In genomic region chr5:68547621-68548020, GRCh38 we compare ENCODE assay signal across 22 cellular contexts.
A peak's percentile ranks its signal among the peaks of the same experiment; 100 is the strongest.
DNase-seq lines count a peak whose midpoint lies in the region; ATAC-seq and TF ChIP-seq lines count a peak whose summit lies in the region.
"Had no signal": no experiment of that assay in that cellular context is flagged by ENCODE, and none has a peak within 500 bp of the region (broad histone marks: within the 10 kb centered on the region; RNA-seq: fewer than 3 reads in every experiment).

No MANE protein-coding gene starts in this region.

- no peaks in the 10 kb centered on the region for H3K9me3 Mint-ChIP-seq in stimulated activated effector memory CD8-positive, alpha-beta T cell treated with anti-CD3 and anti-CD28 coated beads, Interleukin-12 subunit alpha, Interleukin-12 subunit beta, amount 100 ng/mL, for 72 hours
- H3K9me3 Mint-ChIP-seq in chondrocyte (ENCODE audit: low read depth) = peaks cover 2% of the 10 kb centered on the region
- no peaks in the 10 kb centered on the region for H3K9me3 Mint-ChIP-seq in osteocyte (ENCODE audit: unreplicated experiment)
- H3K9me3 Mint-ChIP-seq: CD4-positive, alpha-beta memory T cell; H9; HFFc6 had no signal

- no peaks in the 10 kb centered on the region for H3K36me3 ChIP-seq in adipocyte (ENCODE audit: control insufficient read depth, insufficient read depth, low read length, severe bottlenecking)
- H3K36me3 ChIP-seq in breast epithelium = no peaks in the 10 kb centered on the region

- H3K27me3 ChIP-seq in adipocyte (replicated peaks; ENCODE audit: control insufficient read depth, insufficient read depth, low read length) (no peaks in the 10 kb centered on the region), breast epithelium (no peaks in the 10 kb centered on the region)

- intact Hi-C loops in breast epithelium (cut with DNase I; ENCODE audit: low total_unique reads) = no loop called here

- no peak overlapping the region for H3K4me3 ChIP-seq in adipocyte (ENCODE audit: low read length)
- H3K4me3 ChIP-seq in breast epithelium = no peak overlapping the region

- TF ChIP-seq CTCF in chondrocyte (IDR thresholded peaks at IDR 0.05) = no peak
- no peak for TF ChIP-seq CTCF in breast epithelium (IDR thresholded peaks at IDR 0.05)
- no peak for TF ChIP-seq CTCF in osteocyte (IDR thresholded peaks at IDR 0.05)

- peak overlapping the region; percentile 25 for H3K9ac ChIP-seq in adipocyte (ENCODE audit: low read length)
- H3K9ac ChIP-seq: KMS-11 had no signal

- peaks cover 25% of the 10 kb centered on the region for H3K4me1 ChIP-seq in adipocyte (ENCODE audit: control insufficient read depth, insufficient read depth, low read length)
- H3K4me1 ChIP-seq in breast epithelium = no peaks in the 10 kb centered on the region

- no peaks in the 10 kb centered on the region for H3K4me1 Mint-ChIP-seq in stimulated activated effector memory CD8-positive, alpha-beta T cell treated with anti-CD3 and anti-CD28 coated beads, Interleukin-12 subunit alpha, Interleukin-12 subunit beta, amount 100 ng/mL, for 72 hours
- H3K4me1 Mint-ChIP-seq in chondrocyte (ENCODE audit: low read depth) (peaks cover 72% of the 10 kb centered on the region), osteocyte (ENCODE audit: unreplicated experiment) (peaks cover 43% of the 10 kb centered on the region)

- H3K27ac Mint-ChIP-seq in stimulated activated effector memory CD8-positive, alpha-beta T cell treated with anti-CD3 and anti-CD28 coated beads, Interleukin-12 subunit alpha, Interleukin-12 subunit beta, amount 100 ng/mL, for 72 hours = peak overlapping the region; percentile 22
- no peak overlapping the region for H3K27ac Mint-ChIP-seq in chondrocyte (ENCODE audit: unreplicated experiment)
- H3K27ac Mint-ChIP-seq in osteocyte (ENCODE audit: unreplicated experiment) = no peak overlapping the region
- H3K27ac Mint-ChIP-seq: CD4-positive, alpha-beta memory T cell; H9; HFFc6 had no signal

- H3K27ac ChIP-seq in breast epithelium = no peak overlapping the region
- H3K27ac ChIP-seq: KMS-11, RWPE1 had no signal

- ATAC-seq in stimulated activated effector memory CD8-positive, alpha-beta T cell treated with anti-CD3 and anti-CD28 coated beads, Interleukin-12 subunit alpha, Interleukin-12 subunit beta, amount 100 ng/mL, for 72 hours = no peak

- H3K9me3 ChIP-seq in adipocyte (ENCODE audit: control insufficient read depth, low read length) = no peaks in the 10 kb centered on the region
- H3K9me3 ChIP-seq in breast epithelium = no peaks in the 10 kb centered on the region

- H3K4me3 Mint-ChIP-seq in stimulated activated effector memory CD8-positive, alpha-beta T cell treated with anti-CD3 and anti-CD28 coated beads, Interleukin-12 subunit alpha, Interleukin-12 subunit beta, amount 100 ng/mL, for 72 hours = no peak overlapping the region
- no peak overlapping the region for H3K4me3 Mint-ChIP-seq in chondrocyte (ENCODE audit: unreplicated experiment)
- H3K4me3 Mint-ChIP-seq in osteocyte (ENCODE audit: unreplicated experiment) = no peak overlapping the region
- H3K4me3 Mint-ChIP-seq: CD4-positive, alpha-beta memory T cell; H9; HFFc6 had no signal

- no peak for TF ChIP-seq POLR2A in breast epithelium (IDR thresholded peaks at IDR 0.05)

- DNase-seq in EL (peak; percentile 59), adipocyte (ENCODE audit: low read depth) (no peak), kidney tubule cell (ENCODE audit: low spot score) (peak; percentile 49), chondrocyte (ENCODE audit: low spot score) (no peak), breast epithelium (ENCODE audit: low spot score in 2 of 2) (no peak), occipital lobe (lab: John Stamatoyannopoulos, UW) (no peak), osteocyte (ENCODE audit: extremely low spot score, unreplicated experiment) (no peak)
- DNase-seq in stimulated activated effector memory CD8-positive, alpha-beta T cell treated with anti-CD3 and anti-CD28 coated beads, Interleukin-12 subunit alpha, Interleukin-12 subunit beta, amount 100 ng/mL, for 72 hours (ENCODE audit: low spot score in 2 of 2) = no peak
- DNase-seq: C1 segment of cervical spinal cord; CD4-positive, alpha-beta memory T cell; COR-L47; H9; HFFc6; NCI-H1048; NCI-H1417; NCI-H1694; NCI-H2029 treated with DMSO at 0.1 percent for 48 hours; NCI-H2227 treated with DMSO at 0.1 percent for 48 hours; NCI-H69; SHP77 had no signal

- H3K36me3 Mint-ChIP-seq in stimulated activated effector memory CD8-positive, alpha-beta T cell treated with anti-CD3 and anti-CD28 coated beads, Interleukin-12 subunit alpha, Interleukin-12 subunit beta, amount 100 ng/mL, for 72 hours = no peaks in the 10 kb centered on the region
- H3K36me3 Mint-ChIP-seq in chondrocyte (ENCODE audit: low read depth) (no peaks in the 10 kb centered on the region), osteocyte (ENCODE audit: unreplicated experiment) (no peaks in the 10 kb centered on the region)
- H3K36me3 Mint-ChIP-seq: CD4-positive, alpha-beta memory T cell had no signal

- H3K27me3 Mint-ChIP-seq in chondrocyte (ENCODE audit: low read depth) (no peaks in the 10 kb centered on the region), osteocyte (ENCODE audit: unreplicated experiment) (no peaks in the 10 kb centered on the region)
- H3K27me3 Mint-ChIP-seq: CD4-positive, alpha-beta memory T cell had no signal

Comparison
In these comparisons a context has a peak if more than half of its experiments do, and no peak if none do; other contexts are left out.
1. DNase-seq: peak in EL (single experiment) and kidney tubule cell (single experiment); none in adipocyte (single experiment), stimulated activated effector memory CD8-positive, alpha-beta T cell treated with anti-CD3 and anti-CD28 coated beads, Interleukin-12 subunit alpha, Interleukin-12 subunit beta, amount 100 ng/mL, for 72 hours (0 of 2), chondrocyte (single experiment), breast epithelium (0 of 2), occipital lobe (single experiment) and osteocyte (single experiment).